In genomic region chr19:44746946-44747738, GRCh38 we compare ENCODE assay signal across 1 cellular context.
TF ChIP-seq lines count a peak whose summit lies in the region.

No MANE protein-coding gene starts in this region.

TF ChIP-seq in HepG2, 621 proteins besides CTCF, POLR2A, EP300 and RAD21 (continued from another document):
- TF ChIP-seq MYPOP (CRISPR knock-in tag; IDR thresholded peaks at IDR 0.05) (no peak), ZFY (CRISPR knock-in tag; IDR thresholded peaks at IDR 0.05) (no peak), ZNF10 (CRISPR knock-in tag; IDR thresholded peaks at IDR 0.05; ENCODE audit: borderline replicate concordance, low read depth) (no peak), NFIC (IDR thresholded peaks at IDR 0.05; ENCODE audit: low read length) (peak; percentile 25; the same call in 1 of the 2 replicates), IKZF1 (IDR thresholded peaks at IDR 0.05) (no peak), ZBTB44 (CRISPR knock-in tag; IDR thresholded peaks at IDR 0.05) (no peak), MTERF4 (CRISPR knock-in tag; IDR thresholded peaks at IDR 0.05) (no peak), ZNF75D (CRISPR knock-in tag; IDR thresholded peaks at IDR 0.05; ENCODE audit: borderline replicate concordance) (no peak), BHLHE40 (IDR thresholded peaks at IDR 0.05; ENCODE audit: low read length) (no peak), FOXC1 (CRISPR knock-in tag; IDR thresholded peaks at IDR 0.05; ENCODE audit: borderline replicate concordance) (no peak; the same call in 1 of the 2 replicates), ZNF570 (CRISPR knock-in tag; IDR thresholded peaks at IDR 0.05; ENCODE audit: borderline replicate concordance) (no peak), TBL1XR1 (IDR thresholded peaks at IDR 0.05; ENCODE audit: borderline replicate concordance, low read length, partially characterized antibody) (no peak), ZNF577 (CRISPR knock-in tag; IDR thresholded peaks at IDR 0.05; ENCODE audit: borderline replicate concordance, low read depth) (no peak), ZNF484 (CRISPR knock-in tag; IDR thresholded peaks at IDR 0.05; ENCODE audit: borderline replicate concordance, low read depth) (no peak), ZNF501 (CRISPR knock-in tag; IDR thresholded peaks at IDR 0.05) (0 out of 2 replicates have a peak, but pooled peaks have one; percentile 18), ZBTB20 (CRISPR knock-in tag; IDR thresholded peaks at IDR 0.05; ENCODE audit: borderline replicate concordance, low read depth) (no peak), BRCA1 (CRISPR knock-in tag; IDR thresholded peaks at IDR 0.05) (no peak), CEBPB (IDR thresholded peaks at IDR 0.05; ENCODE audit: borderline replicate concordance, low read depth, low read length) (no peak), POGZ (CRISPR knock-in tag; IDR thresholded peaks at IDR 0.05) (no peak), ZNF451 (CRISPR knock-in tag; IDR thresholded peaks at IDR 0.05) (0 out of 2 replicates have a peak, but pooled peaks have one; percentile 45), TBX3 (IDR thresholded peaks at IDR 0.05; ENCODE audit: borderline replicate concordance) (peak; percentile 9; the same call in 1 of the 2 replicates), ESRRA (CRISPR knock-in tag; IDR thresholded peaks at IDR 0.05; ENCODE audit: low read depth) (peak; percentile 95), ATF7-NPFF (CRISPR knock-in tag; IDR thresholded peaks at IDR 0.05; ENCODE audit: low read depth) (no peak), FIP1L1 (IDR thresholded peaks at IDR 0.05; ENCODE audit: borderline replicate concordance, insufficient read depth, low read depth, low read length) (no peak), CEBPZ (IDR thresholded peaks at IDR 0.05; ENCODE audit: low read length) (no peak), GLI4 (CRISPR knock-in tag; IDR thresholded peaks at IDR 0.05; ENCODE audit: borderline replicate concordance) (no peak), ZNF350 (CRISPR knock-in tag; IDR thresholded peaks at IDR 0.05; ENCODE audit: borderline replicate concordance, low read depth) (no peak), THYN1 (CRISPR knock-in tag; IDR thresholded peaks at IDR 0.05; ENCODE audit: borderline replicate concordance, low read depth) (no peak), SNAI1 (CRISPR knock-in tag; IDR thresholded peaks at IDR 0.05; ENCODE audit: borderline replicate concordance) (no peak), ZNF576 (CRISPR knock-in tag; IDR thresholded peaks at IDR 0.05) (no peak), ZNF616 (CRISPR knock-in tag; IDR thresholded peaks at IDR 0.05; ENCODE audit: low read depth) (no peak), GRHL1 (CRISPR knock-in tag; conservative IDR thresholded peaks at IDR 0.05) (no peak), ZSCAN29 (CRISPR knock-in tag; conservative IDR thresholded peaks at IDR 0.05) (no peak), SKIL (CRISPR knock-in tag; IDR thresholded peaks at IDR 0.05; ENCODE audit: borderline replicate concordance) (peak; percentile 76; the same call in 1 of the 2 replicates), ZBTB7A (CRISPR knock-in tag; IDR thresholded peaks at IDR 0.05) (no peak), AKNA (CRISPR knock-in tag; IDR thresholded peaks at IDR 0.05; ENCODE audit: borderline replicate concordance) (no peak)
TF ChIP-seq in HepG2: peak in this region for 134.
